1 cellular context compared by ENCODE assay signal in the genomic region with DNA sequence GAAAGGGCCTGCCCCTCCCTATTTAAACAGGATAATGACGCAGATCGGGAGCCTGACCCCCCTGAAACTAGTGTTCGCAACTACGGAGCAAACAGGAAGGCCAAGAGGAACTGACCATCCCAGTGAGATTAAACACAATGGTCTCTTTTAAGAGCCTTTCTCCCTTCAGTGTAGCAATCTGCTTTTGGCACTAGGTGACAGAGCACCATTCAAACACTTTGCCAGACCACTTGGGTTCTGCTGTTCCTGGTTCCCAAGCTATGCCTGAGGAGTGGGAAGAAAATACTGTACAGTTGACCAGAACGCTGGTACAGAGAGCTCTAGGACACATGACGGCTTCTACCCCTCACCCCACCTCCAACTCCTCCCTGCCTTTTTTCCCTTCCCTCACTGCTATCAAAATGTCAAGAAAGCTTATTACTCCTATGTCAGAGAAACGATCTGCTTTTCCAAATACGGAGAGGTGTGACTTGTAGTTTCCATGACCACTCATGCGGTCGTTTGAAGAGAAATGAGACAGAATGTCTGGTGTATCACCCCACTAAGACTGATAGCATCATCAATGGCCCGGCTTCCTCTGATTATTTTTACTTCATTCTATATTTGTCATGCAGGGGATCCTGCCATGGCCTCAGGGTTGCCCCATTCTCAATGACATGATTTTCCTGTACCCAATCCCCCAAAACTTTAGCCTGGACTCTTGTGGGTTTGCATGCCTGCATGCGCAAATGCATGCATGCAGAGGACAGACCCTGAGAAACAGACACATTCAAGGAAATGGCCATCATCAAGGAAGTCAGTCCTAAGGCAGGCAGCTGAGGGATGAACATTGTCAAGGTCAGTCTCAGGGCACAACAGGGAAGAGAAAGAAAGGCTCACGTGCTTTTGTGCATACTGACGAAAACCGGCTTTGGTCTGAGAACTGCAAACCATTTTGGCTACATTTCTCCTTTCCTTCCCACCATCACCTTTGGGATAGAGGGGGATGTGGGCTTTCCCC.
TF ChIP-seq lines count a peak whose summit lies in the region.

No MANE protein-coding gene starts in this region.

TF ChIP-seq in endothelial cell of umbilical vein, 7 proteins besides CTCF, POLR2A, EP300 and RAD21:
- TF ChIP-seq EZH2 (IDR thresholded peaks at IDR 0.05; ENCODE audit: borderline replicate concordance, low read depth, low read length, severe bottlenecking) (no peak), JUN (IDR thresholded peaks at IDR 0.05; ENCODE audit: borderline replicate concordance, insufficient read depth, insufficient read length, low read depth) (peak; percentile 60), GATA2 (IDR thresholded peaks at IDR 0.05; ENCODE audit: insufficient read depth, insufficient read length, low read depth, low read length) (peak; percentile 82), POLR2AphosphoS5 (IDR thresholded peaks at IDR 0.05; ENCODE audit: insufficient read depth, low read depth, low read length) (peak; percentile 83), FOS (IDR thresholded peaks at IDR 0.05; ENCODE audit: borderline replicate concordance, insufficient read depth, low read length) (peak; percentile 76), MYC (IDR thresholded peaks at IDR 0.05; ENCODE audit: low read depth, low read length) (peak; percentile 4)
- TF ChIP-seq, protein P1, sequence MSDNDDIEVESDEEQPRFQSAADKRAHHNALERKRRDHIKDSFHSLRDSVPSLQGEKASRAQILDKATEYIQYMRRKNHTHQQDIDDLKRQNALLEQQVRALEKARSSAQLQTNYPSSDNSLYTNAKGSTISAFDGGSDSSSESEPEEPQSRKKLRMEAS (IDR thresholded peaks at IDR 0.05; ENCODE audit: insufficient read depth, insufficient read length): no peak
TF ChIP-seq in endothelial cell of umbilical vein: peak in this region for 5.
